In genomic region chr12:120903382-120903817, GRCh38 we compare ENCODE assay signal across 1 cellular context.
TF ChIP-seq lines count a peak whose summit lies in the region.

No MANE protein-coding gene starts in this region.

TF ChIP-seq in HepG2, 621 proteins besides CTCF, POLR2A, EP300 and RAD21 (continued from another document and continues in another):
- TF ChIP-seq, protein P1, sequence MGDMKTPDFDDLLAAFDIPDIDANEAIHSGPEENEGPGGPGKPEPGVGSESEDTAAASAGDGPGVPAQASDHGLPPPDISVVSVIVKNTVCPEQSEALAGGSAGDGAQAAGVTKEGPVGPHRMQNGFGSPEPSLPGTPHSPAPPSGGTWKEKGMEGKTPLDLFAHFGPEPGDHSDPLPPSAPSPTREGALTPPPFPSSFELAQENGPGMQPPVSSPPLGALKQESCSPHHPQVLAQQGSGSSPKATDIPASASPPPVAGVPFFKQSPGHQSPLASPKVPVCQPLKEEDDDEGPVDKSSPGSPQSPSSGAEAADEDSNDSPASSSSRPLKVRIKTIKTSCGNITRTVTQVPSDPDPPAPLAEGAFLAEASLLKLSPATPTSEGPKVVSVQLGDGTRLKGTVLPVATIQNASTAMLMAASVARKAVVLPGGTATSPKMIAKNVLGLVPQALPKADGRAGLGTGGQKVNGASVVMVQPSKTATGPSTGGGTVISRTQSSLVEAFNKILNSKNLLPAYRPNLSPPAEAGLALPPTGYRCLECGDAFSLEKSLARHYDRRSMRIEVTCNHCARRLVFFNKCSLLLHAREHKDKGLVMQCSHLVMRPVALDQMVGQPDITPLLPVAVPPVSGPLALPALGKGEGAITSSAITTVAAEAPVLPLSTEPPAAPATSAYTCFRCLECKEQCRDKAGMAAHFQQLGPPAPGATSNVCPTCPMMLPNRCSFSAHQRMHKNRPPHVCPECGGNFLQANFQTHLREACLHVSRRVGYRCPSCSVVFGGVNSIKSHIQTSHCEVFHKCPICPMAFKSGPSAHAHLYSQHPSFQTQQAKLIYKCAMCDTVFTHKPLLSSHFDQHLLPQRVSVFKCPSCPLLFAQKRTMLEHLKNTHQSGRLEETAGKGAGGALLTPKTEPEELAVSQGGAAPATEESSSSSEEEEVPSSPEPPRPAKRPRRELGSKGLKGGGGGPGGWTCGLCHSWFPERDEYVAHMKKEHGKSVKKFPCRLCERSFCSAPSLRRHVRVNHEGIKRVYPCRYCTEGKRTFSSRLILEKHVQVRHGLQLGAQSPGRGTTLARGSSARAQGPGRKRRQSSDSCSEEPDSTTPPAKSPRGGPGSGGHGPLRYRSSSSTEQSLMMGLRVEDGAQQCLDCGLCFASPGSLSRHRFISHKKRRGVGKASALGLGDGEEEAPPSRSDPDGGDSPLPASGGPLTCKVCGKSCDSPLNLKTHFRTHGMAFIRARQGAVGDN (CRISPR knock-in tag; IDR thresholded peaks at IDR 0.05): peak; percentile 57
- no peak for TF ChIP-seq PLSCR1 (CRISPR knock-in tag; IDR thresholded peaks at IDR 0.05; ENCODE audit: borderline replicate concordance)
- no peak for TF ChIP-seq DDIT3 (CRISPR knock-in tag; IDR thresholded peaks at IDR 0.05)
- TF ChIP-seq FOXO4 (CRISPR knock-in tag; conservative IDR thresholded peaks at IDR 0.05): no peak
- TF ChIP-seq E2F2 (CRISPR knock-in tag; IDR thresholded peaks at IDR 0.05; ENCODE audit: borderline replicate concordance): no peak
- TF ChIP-seq, protein P2, sequence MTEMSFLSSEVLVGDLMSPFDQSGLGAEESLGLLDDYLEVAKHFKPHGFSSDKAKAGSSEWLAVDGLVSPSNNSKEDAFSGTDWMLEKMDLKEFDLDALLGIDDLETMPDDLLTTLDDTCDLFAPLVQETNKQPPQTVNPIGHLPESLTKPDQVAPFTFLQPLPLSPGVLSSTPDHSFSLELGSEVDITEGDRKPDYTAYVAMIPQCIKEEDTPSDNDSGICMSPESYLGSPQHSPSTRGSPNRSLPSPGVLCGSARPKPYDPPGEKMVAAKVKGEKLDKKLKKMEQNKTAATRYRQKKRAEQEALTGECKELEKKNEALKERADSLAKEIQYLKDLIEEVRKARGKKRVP (CRISPR knock-in tag; IDR thresholded peaks at IDR 0.05): no peak
- no peak for TF ChIP-seq FOXP1 (IDR thresholded peaks at IDR 0.05)
- TF ChIP-seq FOXP1 (CRISPR knock-in tag; IDR thresholded peaks at IDR 0.05): no peak
- TF ChIP-seq PTBP1 (IDR thresholded peaks at IDR 0.05; ENCODE audit: low read depth, low read length, poor library complexity, severe bottlenecking): no peak
- no peak for TF ChIP-seq NFATC3 (CRISPR knock-in tag; IDR thresholded peaks at IDR 0.05)
- TF ChIP-seq, protein P3, sequence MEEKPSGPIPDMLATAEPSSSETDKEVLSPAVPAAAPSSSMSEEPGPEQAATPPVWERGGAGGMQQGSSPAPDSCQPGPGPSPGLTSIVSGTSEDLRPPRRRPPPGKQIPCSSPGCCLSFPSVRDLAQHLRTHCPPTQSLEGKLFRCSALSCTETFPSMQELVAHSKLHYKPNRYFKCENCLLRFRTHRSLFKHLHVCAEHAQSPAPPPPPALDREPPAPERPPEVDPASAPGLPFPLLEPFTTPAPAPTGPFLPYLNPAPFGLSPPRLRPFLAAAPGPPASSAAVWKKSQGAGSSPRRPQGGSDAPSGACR (CRISPR knock-in tag; IDR thresholded peaks at IDR 0.05): no peak
- TF ChIP-seq SYNCRIP (IDR thresholded peaks at IDR 0.05; ENCODE audit: insufficient read depth, low read depth, low read length): no peak
- TF ChIP-seq MZF1 (CRISPR knock-in tag; IDR thresholded peaks at IDR 0.05; ENCODE audit: borderline replicate concordance): no peak
- no peak; the same call in 1 of the 2 replicates for TF ChIP-seq FOXO1 (CRISPR knock-in tag; IDR thresholded peaks at IDR 0.05)
- TF ChIP-seq, protein P4, sequence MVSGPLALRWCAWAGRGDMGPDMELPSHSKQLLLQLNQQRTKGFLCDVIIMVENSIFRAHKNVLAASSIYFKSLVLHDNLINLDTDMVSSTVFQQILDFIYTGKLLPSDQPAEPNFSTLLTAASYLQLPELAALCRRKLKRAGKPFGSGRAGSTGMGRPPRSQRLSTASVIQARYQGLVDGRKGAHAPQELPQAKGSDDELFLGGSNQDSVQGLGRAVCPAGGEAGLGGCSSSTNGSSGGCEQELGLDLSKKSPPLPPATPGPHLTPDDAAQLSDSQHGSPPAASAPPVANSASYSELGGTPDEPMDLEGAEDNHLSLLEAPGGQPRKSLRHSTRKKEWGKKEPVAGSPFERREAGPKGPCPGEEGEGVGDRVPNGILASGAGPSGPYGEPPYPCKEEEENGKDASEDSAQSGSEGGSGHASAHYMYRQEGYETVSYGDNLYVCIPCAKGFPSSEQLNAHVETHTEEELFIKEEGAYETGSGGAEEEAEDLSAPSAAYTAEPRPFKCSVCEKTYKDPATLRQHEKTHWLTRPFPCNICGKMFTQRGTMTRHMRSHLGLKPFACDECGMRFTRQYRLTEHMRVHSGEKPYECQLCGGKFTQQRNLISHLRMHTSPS (CRISPR knock-in tag; IDR thresholded peaks at IDR 0.05; ENCODE audit: low read depth): no peak
- TF ChIP-seq NR3C1 (CRISPR knock-in tag; IDR thresholded peaks at IDR 0.05): no peak
- peak; percentile 54; the same call in 1 of the 2 replicates for TF ChIP-seq ZNF772 (CRISPR knock-in tag; IDR thresholded peaks at IDR 0.05)
- no peak for TF ChIP-seq TP53 (CRISPR knock-in tag; conservative IDR thresholded peaks at IDR 0.05)
- TF ChIP-seq NR2C2 (CRISPR knock-in tag; IDR thresholded peaks at IDR 0.05; ENCODE audit: borderline replicate concordance): peak; percentile 88
- TF ChIP-seq SMYD3 (CRISPR knock-in tag; IDR thresholded peaks at IDR 0.05): no peak
- TF ChIP-seq HNF4G (IDR thresholded peaks at IDR 0.05; ENCODE audit: borderline replicate concordance, low read depth, low read length): no peak
- no peak for TF ChIP-seq HNF4G (CRISPR knock-in tag; IDR thresholded peaks at IDR 0.05; ENCODE audit: borderline replicate concordance, low read depth)
- no peak for TF ChIP-seq RCOR2 (CRISPR knock-in tag; IDR thresholded peaks at IDR 0.05)
- TF ChIP-seq REL (CRISPR knock-in tag; conservative IDR thresholded peaks at IDR 0.05): no peak
- TF ChIP-seq ZNF275 (CRISPR knock-in tag; IDR thresholded peaks at IDR 0.05; ENCODE audit: borderline replicate concordance): no peak
- no peak for TF ChIP-seq IRF2 (CRISPR knock-in tag; IDR thresholded peaks at IDR 0.05)
- no peak for TF ChIP-seq KDM4B (CRISPR knock-in tag; IDR thresholded peaks at IDR 0.05)
- TF ChIP-seq, protein P5, sequence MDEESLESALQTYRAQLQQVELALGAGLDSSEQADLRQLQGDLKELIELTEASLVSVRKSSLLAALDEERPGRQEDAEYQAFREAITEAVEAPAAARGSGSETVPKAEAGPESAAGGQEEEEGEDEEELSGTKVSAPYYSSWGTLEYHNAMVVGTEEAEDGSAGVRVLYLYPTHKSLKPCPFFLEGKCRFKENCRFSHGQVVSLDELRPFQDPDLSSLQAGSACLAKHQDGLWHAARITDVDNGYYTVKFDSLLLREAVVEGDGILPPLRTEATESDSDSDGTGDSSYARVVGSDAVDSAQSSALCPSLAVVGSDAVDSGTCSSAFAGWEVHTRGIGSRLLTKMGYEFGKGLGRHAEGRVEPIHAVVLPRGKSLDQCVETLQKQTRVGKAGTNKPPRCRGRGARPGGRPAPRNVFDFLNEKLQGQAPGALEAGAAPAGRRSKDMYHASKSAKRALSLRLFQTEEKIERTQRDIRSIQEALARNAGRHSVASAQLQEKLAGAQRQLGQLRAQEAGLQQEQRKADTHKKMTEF (CRISPR knock-in tag; IDR thresholded peaks at IDR 0.05): no peak
- no peak for TF ChIP-seq ZNF335 (CRISPR knock-in tag; IDR thresholded peaks at IDR 0.05)
- TF ChIP-seq GLI4 (CRISPR knock-in tag; IDR thresholded peaks at IDR 0.05; ENCODE audit: borderline replicate concordance): no peak
- TF ChIP-seq ZNF572 (CRISPR knock-in tag; IDR thresholded peaks at IDR 0.05): no peak
- TF ChIP-seq, protein P6, sequence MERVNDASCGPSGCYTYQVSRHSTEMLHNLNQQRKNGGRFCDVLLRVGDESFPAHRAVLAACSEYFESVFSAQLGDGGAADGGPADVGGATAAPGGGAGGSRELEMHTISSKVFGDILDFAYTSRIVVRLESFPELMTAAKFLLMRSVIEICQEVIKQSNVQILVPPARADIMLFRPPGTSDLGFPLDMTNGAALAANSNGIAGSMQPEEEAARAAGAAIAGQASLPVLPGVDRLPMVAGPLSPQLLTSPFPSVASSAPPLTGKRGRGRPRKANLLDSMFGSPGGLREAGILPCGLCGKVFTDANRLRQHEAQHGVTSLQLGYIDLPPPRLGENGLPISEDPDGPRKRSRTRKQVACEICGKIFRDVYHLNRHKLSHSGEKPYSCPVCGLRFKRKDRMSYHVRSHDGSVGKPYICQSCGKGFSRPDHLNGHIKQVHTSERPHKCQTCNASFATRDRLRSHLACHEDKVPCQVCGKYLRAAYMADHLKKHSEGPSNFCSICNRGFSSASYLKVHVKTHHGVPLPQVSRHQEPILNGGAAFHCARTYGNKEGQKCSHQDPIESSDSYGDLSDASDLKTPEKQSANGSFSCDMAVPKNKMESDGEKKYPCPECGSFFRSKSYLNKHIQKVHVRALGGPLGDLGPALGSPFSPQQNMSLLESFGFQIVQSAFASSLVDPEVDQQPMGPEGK (CRISPR knock-in tag; IDR thresholded peaks at IDR 0.05): peak; percentile 89
- TF ChIP-seq ZNF710 (CRISPR knock-in tag; IDR thresholded peaks at IDR 0.05; ENCODE audit: borderline replicate concordance): 0 out of 2 replicates have a peak, but pooled peaks have one; percentile 61
- no peak for TF ChIP-seq ARID3A (IDR thresholded peaks at IDR 0.05; ENCODE audit: low read depth, low read length)
- TF ChIP-seq HIVEP1 (CRISPR knock-in tag; IDR thresholded peaks at IDR 0.05): peak; percentile 78
- no peak for TF ChIP-seq RORA (CRISPR knock-in tag; IDR thresholded peaks at IDR 0.05)
- peak; percentile 24 for TF ChIP-seq MED8 (CRISPR knock-in tag; IDR thresholded peaks at IDR 0.05; ENCODE audit: insufficient replicate concordance)
- TF ChIP-seq MTA3 (CRISPR knock-in tag; IDR thresholded peaks at IDR 0.05): no peak
- no peak for TF ChIP-seq ZNF607 (CRISPR knock-in tag; IDR thresholded peaks at IDR 0.05; ENCODE audit: borderline replicate concordance)
- 0 out of 2 replicates have a peak, but pooled peaks have one; percentile 27 for TF ChIP-seq ZNF768 (CRISPR knock-in tag; IDR thresholded peaks at IDR 0.05)
- TF ChIP-seq ZNF430 (CRISPR knock-in tag; IDR thresholded peaks at IDR 0.05): no peak
- peak; percentile 51 for TF ChIP-seq GABPA (IDR thresholded peaks at IDR 0.05; ENCODE audit: low read depth, low read length)
- peak; percentile 67 for TF ChIP-seq GABPA (CRISPR knock-in tag; IDR thresholded peaks at IDR 0.05; ENCODE audit: low read depth)
